In genomic region chr5:160367261-160367660, GRCh38 we compare ENCODE assay signal across 28 cellular contexts.
"Had no signal": no experiment of that assay in that cellular context is flagged by ENCODE, and none has a peak within 500 bp of the region (broad histone marks: within the 10 kb centered on the region; RNA-seq: fewer than 3 reads in every experiment).

No MANE protein-coding gene starts in this region.

- H3K27ac ChIP-seq: cardiac muscle cell, Peyer's patch, RWPE1, SJCRH30 had no signal

- H3K4me3 Mint-ChIP-seq: activated CD4-positive, alpha-beta T cell treated with anti-CD3 and anti-CD28 coated beads, Interleukin-2, amount 10 ng/mL, durations not matched to agents 24 days and 14 days; activated CD8-positive, alpha-beta memory T cell treated with anti-CD3 and anti-CD28 coated beads, Interleukin-2, amount 10 ng/mL, durations not matched to agents 7 days and 5 days; activated naive CD4-positive, alpha-beta T cell treated with anti-CD3 and anti-CD28 coated beads, Interleukin-2, amount 50 U/mL, for 24 hours; activated T-cell treated with anti-CD3 and anti-CD28 coated beads, Interleukin-2, amount 50 U/mL, for 24 hours; activated T-helper 1 cell treated with anti-CD3 and anti-CD28 coated beads, Interleukin-12 subunit alpha, Interleukin-12 subunit beta, Interleukin-2, Interleukin-4 antibody, amounts not matched to agents 30 ng/mL and 10 ng/mL and 1 ng/mL, durations not matched to agents 14 hours and 24 hours and 36 hours had no signal

- H3K9me3 ChIP-seq: Peyer's patch, SJCRH30, SK-N-SH had no signal

- ATAC-seq: activated CD4-positive, CD25-positive, alpha-beta regulatory T cell treated with anti-CD3 and anti-CD28 coated beads, Interleukin-2, amount 50 U/mL, for 24 hours; activated CD8-positive, alpha-beta memory T cell treated with anti-CD3 and anti-CD28 coated beads, Interleukin-2, amount 10 ng/mL, durations not matched to agents 7 days and 5 days had no signal

- H3K4me3 ChIP-seq: cardiac muscle cell, Peyer's patch, SJCRH30 had no signal

- H3K27ac Mint-ChIP-seq: activated CD4-positive, alpha-beta T cell treated with anti-CD3 and anti-CD28 coated beads, Interleukin-2, amount 10 ng/mL, durations not matched to agents 24 days and 14 days; activated CD8-positive, alpha-beta memory T cell treated with anti-CD3 and anti-CD28 coated beads, Interleukin-2, amount 10 ng/mL, durations not matched to agents 7 days and 5 days; activated naive CD4-positive, alpha-beta T cell treated with anti-CD3 and anti-CD28 coated beads, Interleukin-2, amount 50 U/mL, for 24 hours; activated T-cell treated with anti-CD3 and anti-CD28 coated beads, Interleukin-2, amount 50 U/mL, for 24 hours; activated T-helper 1 cell treated with anti-CD3 and anti-CD28 coated beads, Interleukin-12 subunit alpha, Interleukin-12 subunit beta, Interleukin-2, Interleukin-4 antibody, amounts not matched to agents 30 ng/mL and 10 ng/mL and 1 ng/mL, durations not matched to agents 14 hours and 24 hours and 36 hours; brain had no signal

- H3K36me3 ChIP-seq: cardiac muscle cell, Peyer's patch had no signal

- H3K9me3 Mint-ChIP-seq: activated CD4-positive, alpha-beta T cell treated with anti-CD3 and anti-CD28 coated beads, Interleukin-2, amount 10 ng/mL, durations not matched to agents 24 days and 14 days; activated naive CD4-positive, alpha-beta T cell treated with anti-CD3 and anti-CD28 coated beads, Interleukin-2, amount 50 U/mL, for 24 hours; activated T-cell treated with anti-CD3 and anti-CD28 coated beads, Interleukin-2, amount 50 U/mL, for 24 hours; activated T-helper 1 cell treated with anti-CD3 and anti-CD28 coated beads, Interleukin-12 subunit alpha, Interleukin-12 subunit beta, Interleukin-2, Interleukin-4 antibody, amounts not matched to agents 30 ng/mL and 10 ng/mL and 1 ng/mL, durations not matched to agents 14 hours and 24 hours and 36 hours had no signal

- DNase-seq: activated CD4-positive, alpha-beta T cell treated with anti-CD3 and anti-CD28 coated beads, Interleukin-2, amount 10 ng/mL, durations not matched to agents 24 days and 14 days; activated CD4-positive, alpha-beta T cell treated with anti-CD3 and anti-CD28 coated beads, Interleukin-2, amount 50 U/mL, for 48 hours; activated CD8-positive, alpha-beta memory T cell treated with anti-CD3 and anti-CD28 coated beads, Interleukin-2, amount 10 ng/mL, durations not matched to agents 7 days and 5 days; activated effector memory CD4-positive, alpha-beta T cell treated with Interleukin-2 at 50 U/mL for 16 hours; activated naive CD4-positive, alpha-beta T cell; activated T-cell treated with anti-CD3 and anti-CD28 coated beads, Interleukin-2, amount 50 U/mL, for 24 hours; amygdala; Kasumi-1; KBM-7; NCI-H1105 treated with DMSO at 0.1 percent for 48 hours; NCI-H1436 treated with DMSO at 0.1 percent for 48 hours; NCI-H187 treated with DMSO at 0.1 percent for 48 hours; NCI-H2081 treated with DMSO at 0.1 percent for 48 hours; NCI-H2227 treated with DMSO at 0.1 percent for 48 hours; NCI-H446 treated with DMSO at 0.1 percent for 48 hours; NCI-H526; NCI-H82; Peyer's patch; Right ventricle myocardium superior; SJCRH30; SK-N-SH; T-helper 1 cell had no signal
